ENCODE assay signal across 8 cellular contexts in genomic region chr5:43039115-43039467, GRCh38. TPM values are rescaled to one million over a fixed set of nuclear protein-coding genes. Genes with fewer than 3 reads are reported as not detected.
DNase-seq lines count a peak whose midpoint lies in the region; ATAC-seq, FAIRE-seq and TF ChIP-seq lines count a peak whose summit lies in the region.

No MANE protein-coding gene starts in this region.

- no peak for TF ChIP-seq POLR2A in HCT116 (IDR thresholded peaks at IDR 0.05; ENCODE audit: borderline replicate concordance, extremely low read depth, insufficient read depth, insufficient read length)

- no peaks in the 10 kb centered on the region for H3K79me2 ChIP-seq in HCT116 (ENCODE audit: insufficient read depth, low read length)

- FAIRE-seq in small intestine (lab: Jason Lieb, UNC): no peak

- intact Hi-C loops in HCT116 (cut with micrococcal nuclease): loop anchor here (5.0 kb wide), 1 partner anchor 758 kb away; no protein-coding TSS in a partner anchor

- H3K9ac ChIP-seq in HCT116 (ENCODE audit: low read length): peak overlapping the region; percentile 56

- POLR2A ChIA-PET in HCT116 (lab: Charles Lee) (interaction anchor here (1.0 kb wide), 1 partner anchor 9 kb away, joined by 3 read pairs; no protein-coding TSS in a partner anchor), WTC11 (lab: Charles Lee) (no interaction called here), HEK293T (lab: Yijun Ruan, JAX) (interaction anchor here (1.0 to 4.2 kb wide), 10 partner anchors 17 to 130 kb away, joined by 3 to 36 read pairs (median 4); partner anchors contain the start of gene ZNF131)

- H3K4me1 ChIP-seq in HCT116 (ENCODE audit: control insufficient read depth in 1 of 2, insufficient read depth in 2 of 2, low read length in 2 of 2) (peaks cover 0 to 47% of the 10 kb centered on the region in 2 experiments; a peak in 3 of 4 replicates), small intestine (ENCODE audit: control insufficient read depth in 2 of 2, insufficient read depth in 1 of 2, low read depth in 1 of 2, low read length in 1 of 2) (peaks cover 0 to 4% of the 10 kb centered on the region in 2 donors)

- H3K4me3 Mint-ChIP-seq in WTC11 (peak overlapping the region; percentile 74), glutamatergic neuron (ENCODE audit: unreplicated experiment) (peak overlapping the region; percentile 84)

- DNase-seq in HCT116 (ENCODE audit: low read depth, low spot score): no peak
- no peak for DNase-seq in WTC11 (ENCODE audit: low spot score)
- no peak for DNase-seq in glutamatergic neuron
- no peak for DNase-seq in small intestine
- no peak for DNase-seq in DMS153 (lab: John Stamatoyannopoulos, UW)
- no peak for DNase-seq in HEK293T (ENCODE audit: extremely low spot score)
- DNase-seq in COR-L47 (lab: John Stamatoyannopoulos, UW): no peak

- H2AFZ ChIP-seq in HCT116 (ENCODE audit: low read depth, low read length, poor library complexity, severe bottlenecking): peak overlapping the region; percentile 48

- ATAC-seq in HCT116 (no peak), WTC11 (no peak), HG03135 (IDR thresholded peaks at IDR 0.05; ENCODE audit: unreplicated experiment) (no peak)

- no peak overlapping the region for H3K27ac Mint-ChIP-seq in WTC11
- no peak overlapping the region for H3K27ac Mint-ChIP-seq in glutamatergic neuron (ENCODE audit: unreplicated experiment)

- CTCF ChIA-PET in HCT116 (lab: Charles Lee) (interaction anchor here (0.9 to 3.1 kb wide), 4 partner anchors 20 to 127 kb away, joined by 3 to 11 read pairs (median 5); no protein-coding TSS in a partner anchor), WTC11 (lab: Charles Lee) (interaction anchor here (0.8 to 1.8 kb wide), 6 partner anchors 10 to 150 kb away, joined by 3 to 7 read pairs (median 4); no protein-coding TSS in a partner anchor), HEK293T (lab: Yijun Ruan, JAX) (interaction anchor here (0.5 to 4.2 kb wide), 6 partner anchors 19 to 1174 kb away, joined by 3 to 31 read pairs (median 4); no protein-coding TSS in a partner anchor)

- H3K9me3 ChIP-seq in HCT116 (ENCODE audit: control insufficient read depth in 1 of 2, insufficient read depth in 1 of 2, low read depth in 1 of 2, low read length in 2 of 2) (no peaks in the 10 kb centered on the region), small intestine (ENCODE audit: control insufficient read depth, low read depth) (no peaks in the 10 kb centered on the region)

- H3K27me3 ChIP-seq in HCT116 (ENCODE audit: insufficient read depth, low read length) (no peaks in the 10 kb centered on the region), small intestine (ENCODE audit: control insufficient read depth in 2 of 2, insufficient read depth in 2 of 2, low read length in 2 of 2) (peaks cover 0 to 10% of the 10 kb centered on the region in 2 donors)

- H3K4me2 ChIP-seq in HCT116 (ENCODE audit: low read length): peak overlapping the region; percentile 81

- H3K9me3 Mint-ChIP-seq in WTC11 (no peaks in the 10 kb centered on the region), glutamatergic neuron (ENCODE audit: unreplicated experiment) (peaks cover 19% of the 10 kb centered on the region)

- H4K20me1 ChIP-seq in HCT116 (ENCODE audit: insufficient read depth): no peaks in the 10 kb centered on the region

- H3K36me3 Mint-ChIP-seq in WTC11 (no peaks in the 10 kb centered on the region), glutamatergic neuron (ENCODE audit: unreplicated experiment) (no peaks in the 10 kb centered on the region)

- peak; percentile 14; the same call in 1 of the 2 replicates for TF ChIP-seq RAD21 in HCT116 (IDR thresholded peaks at IDR 0.05; ENCODE audit: low read depth)

- H3K36me3 ChIP-seq in HCT116 (ENCODE audit: control insufficient read depth in 1 of 2, insufficient read depth in 2 of 2, low read length in 2 of 2) (no peaks in the 10 kb centered on the region), small intestine (ENCODE audit: control insufficient read depth in 2 of 2, insufficient read depth in 2 of 2, low read length in 2 of 2) (no peaks in the 10 kb centered on the region)

- H3K27me3 Mint-ChIP-seq in WTC11 (ENCODE audit: low read depth) (peaks cover 95% of the 10 kb centered on the region), glutamatergic neuron (ENCODE audit: unreplicated experiment) (peaks cover 46% of the 10 kb centered on the region)

- peak overlapping the region; percentile 58 to 65 for H3K4me3 ChIP-seq in HCT116 (replicated peaks in 1 of 2; ENCODE audit: low read depth in 1 of 2, low read length in 2 of 2)
- peak overlapping the region; percentile 39 to 44 for H3K4me3 ChIP-seq in small intestine (ENCODE audit: low read depth in 1 of 2, low read length in 2 of 2)

- BruUV-seq in HCT116 (replicated peaks; lab: Mats Ljungman, UMichigan): no TSS peak

- TF ChIP-seq CTCF in HCT116 (IDR thresholded peaks at IDR 0.05 in 2 of 3, conservative IDR thresholded peaks at IDR 0.05 in 1 of 3; ENCODE audit: borderline replicate concordance in 1 of 3, insufficient read depth in 1 of 3, low read depth in 2 of 3, low read length in 2 of 3) (no peak), WTC11 (IDR thresholded peaks at IDR 0.05) (no peak), glutamatergic neuron (IDR thresholded peaks at IDR 0.05; ENCODE audit: partially characterized antibody, unreplicated experiment) (no peak)

- H3K9me2 ChIP-seq in HCT116 (ENCODE audit: insufficient read depth): no peaks in the 10 kb centered on the region

- RAD21 ChIA-PET in HCT116 (lab: Charles Lee; ENCODE audit: low non-redundant PET in 1 of 2, low total read pairs in 2 of 2, uncharacterized antibody in 2 of 2, unreplicated experiment in 2 of 2): interaction anchor here in 1 of 2 experiments (0.9 kb wide), 1 partner anchor 130 kb away, joined by 3 read pairs; no protein-coding TSS in a partner anchor

- H3K27ac ChIP-seq in HCT116 (ENCODE audit: low read depth, low read length) (peak overlapping the region; percentile 81), small intestine (ENCODE audit: low read depth in 1 of 2, low read length in 1 of 2) (peak overlapping the region; percentile 77 to 90)

- WGBS in small intestine, 3 donors: 22 to 34% (median 22%) methylated on average over 6 of the region's 6 CpGs

- H3K4me1 Mint-ChIP-seq in WTC11: peaks cover 61% of the 10 kb centered on the region
- H3K4me1 Mint-ChIP-seq in glutamatergic neuron (ENCODE audit: low read depth, unreplicated experiment): peaks cover 8% of the 10 kb centered on the region

TF ChIP-seq in HCT116, 20 proteins besides CTCF, POLR2A, EP300 and RAD21 (continues in another document):
- TF ChIP-seq ZFX (IDR thresholded peaks at IDR 0.05) (no peak), ZNF274 (IDR thresholded peaks at IDR 0.05; ENCODE audit: low read depth, low read length) (no peak), SP1 (IDR thresholded peaks at IDR 0.05; ENCODE audit: low read depth) (no peak), SRF (IDR thresholded peaks at IDR 0.05; ENCODE audit: low read depth) (no peak), YY1 (IDR thresholded peaks at IDR 0.05; ENCODE audit: extremely low read depth, insufficient replicate concordance, low read depth, low read length) (no peak), EZH2 (IDR thresholded peaks at IDR 0.05) (no peak), EGR1 (IDR thresholded peaks at IDR 0.05; ENCODE audit: low read depth) (no peak), ATF3 (IDR thresholded peaks at IDR 0.05) (no peak), JUND (IDR thresholded peaks at IDR 0.05) (no peak)

TF ChIP-seq in WTC11, 78 proteins besides CTCF, POLR2A, EP300 and RAD21:
- TF ChIP-seq ZSCAN18 (CRISPR knock-in tag; IDR thresholded peaks at IDR 0.05) (no peak), E2F5 (CRISPR knock-in tag; IDR thresholded peaks at IDR 0.05) (no peak)

TF ChIP-seq in HEK293T, 16 proteins besides CTCF, POLR2A, EP300 and RAD21:
- no peak for TF ChIP-seq CTBP1 (IDR thresholded peaks at IDR 0.05; ENCODE audit: borderline replicate concordance)
- no peak for TF ChIP-seq BHLHE40 (IDR thresholded peaks at IDR 0.05; ENCODE audit: borderline replicate concordance)
- no peak for TF ChIP-seq ARNT (IDR thresholded peaks at IDR 0.05)
- no peak for TF ChIP-seq LEF1 (IDR thresholded peaks at IDR 0.05; ENCODE audit: borderline replicate concordance)
- TF ChIP-seq PKNOX1 (IDR thresholded peaks at IDR 0.05): no peak
- no peak for TF ChIP-seq SUZ12 (IDR thresholded peaks at IDR 0.05)
- no peak for TF ChIP-seq SP1 (IDR thresholded peaks at IDR 0.05)
- no peak for TF ChIP-seq FOXA1 (IDR thresholded peaks at IDR 0.05)
- TF ChIP-seq HDGF (IDR thresholded peaks at IDR 0.05; ENCODE audit: borderline replicate concordance): no peak
- no peak for TF ChIP-seq L3MBTL2 (conservative IDR thresholded peaks at IDR 0.05)
- no peak for TF ChIP-seq TARDBP (IDR thresholded peaks at IDR 0.05)
- no peak for TF ChIP-seq FOXK2 (IDR thresholded peaks at IDR 0.05)
- TF ChIP-seq FOXM1 (IDR thresholded peaks at IDR 0.05; ENCODE audit: borderline replicate concordance): no peak
- TF ChIP-seq ELF4 (IDR thresholded peaks at IDR 0.05): no peak

RNA-seq across cellular contexts. Expression of gene ANXA2R, which starts 1.0 kb away (rescaled TPM):
- total RNA-seq in HCT116 (2021; ENCODE audit: unreplicated experiment): 0.37 TPM
- 0.30 and 0.34 TPM in 2 replicates for polyA plus RNA-seq in HCT116 (2012)
- total RNA-seq in WTC11 (2021): 0.72 to 1.1 TPM (median 0.96 TPM) in 3 replicates
- 1.6 TPM for total RNA-seq in glutamatergic neuron (ENCODE audit: unreplicated experiment)
- 1 to 10 TPM in 2 of 3 donors, under 1 TPM in 1; 0.67 to 5.1 (median 4.1) TPM for polyA plus RNA-seq in small intestine
